Comparison of ENCODE assay signal across 2 cellular contexts in genomic region chr12:6224550-6224949, GRCh38.
TF ChIP-seq lines count a peak whose summit lies in the region.

No MANE protein-coding gene starts in this region.

TF ChIP-seq in HepG2, 621 proteins besides CTCF, POLR2A, EP300 and RAD21:
- TF ChIP-seq ZNF615 (CRISPR knock-in tag; IDR thresholded peaks at IDR 0.05; ENCODE audit: borderline replicate concordance) (no peak), SIN3B (IDR thresholded peaks at IDR 0.05; ENCODE audit: low read length) (no peak)
- TF ChIP-seq, protein P1, sequence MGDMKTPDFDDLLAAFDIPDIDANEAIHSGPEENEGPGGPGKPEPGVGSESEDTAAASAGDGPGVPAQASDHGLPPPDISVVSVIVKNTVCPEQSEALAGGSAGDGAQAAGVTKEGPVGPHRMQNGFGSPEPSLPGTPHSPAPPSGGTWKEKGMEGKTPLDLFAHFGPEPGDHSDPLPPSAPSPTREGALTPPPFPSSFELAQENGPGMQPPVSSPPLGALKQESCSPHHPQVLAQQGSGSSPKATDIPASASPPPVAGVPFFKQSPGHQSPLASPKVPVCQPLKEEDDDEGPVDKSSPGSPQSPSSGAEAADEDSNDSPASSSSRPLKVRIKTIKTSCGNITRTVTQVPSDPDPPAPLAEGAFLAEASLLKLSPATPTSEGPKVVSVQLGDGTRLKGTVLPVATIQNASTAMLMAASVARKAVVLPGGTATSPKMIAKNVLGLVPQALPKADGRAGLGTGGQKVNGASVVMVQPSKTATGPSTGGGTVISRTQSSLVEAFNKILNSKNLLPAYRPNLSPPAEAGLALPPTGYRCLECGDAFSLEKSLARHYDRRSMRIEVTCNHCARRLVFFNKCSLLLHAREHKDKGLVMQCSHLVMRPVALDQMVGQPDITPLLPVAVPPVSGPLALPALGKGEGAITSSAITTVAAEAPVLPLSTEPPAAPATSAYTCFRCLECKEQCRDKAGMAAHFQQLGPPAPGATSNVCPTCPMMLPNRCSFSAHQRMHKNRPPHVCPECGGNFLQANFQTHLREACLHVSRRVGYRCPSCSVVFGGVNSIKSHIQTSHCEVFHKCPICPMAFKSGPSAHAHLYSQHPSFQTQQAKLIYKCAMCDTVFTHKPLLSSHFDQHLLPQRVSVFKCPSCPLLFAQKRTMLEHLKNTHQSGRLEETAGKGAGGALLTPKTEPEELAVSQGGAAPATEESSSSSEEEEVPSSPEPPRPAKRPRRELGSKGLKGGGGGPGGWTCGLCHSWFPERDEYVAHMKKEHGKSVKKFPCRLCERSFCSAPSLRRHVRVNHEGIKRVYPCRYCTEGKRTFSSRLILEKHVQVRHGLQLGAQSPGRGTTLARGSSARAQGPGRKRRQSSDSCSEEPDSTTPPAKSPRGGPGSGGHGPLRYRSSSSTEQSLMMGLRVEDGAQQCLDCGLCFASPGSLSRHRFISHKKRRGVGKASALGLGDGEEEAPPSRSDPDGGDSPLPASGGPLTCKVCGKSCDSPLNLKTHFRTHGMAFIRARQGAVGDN (CRISPR knock-in tag; IDR thresholded peaks at IDR 0.05) = peak; percentile 15; the same call in 1 of the 2 replicates

TF ChIP-seq in endothelial cell of umbilical vein, 7 proteins besides CTCF, POLR2A, EP300 and RAD21:
- TF ChIP-seq FOS (IDR thresholded peaks at IDR 0.05; ENCODE audit: borderline replicate concordance, insufficient read depth, low read length) = peak; percentile 43
- TF ChIP-seq JUN (IDR thresholded peaks at IDR 0.05; ENCODE audit: borderline replicate concordance, insufficient read depth, insufficient read length, low read depth) = no peak
TF ChIP-seq in endothelial cell of umbilical vein: peak in this region for 1.
